ENCODE assay signal across 23 cellular contexts in the genomic region with DNA sequence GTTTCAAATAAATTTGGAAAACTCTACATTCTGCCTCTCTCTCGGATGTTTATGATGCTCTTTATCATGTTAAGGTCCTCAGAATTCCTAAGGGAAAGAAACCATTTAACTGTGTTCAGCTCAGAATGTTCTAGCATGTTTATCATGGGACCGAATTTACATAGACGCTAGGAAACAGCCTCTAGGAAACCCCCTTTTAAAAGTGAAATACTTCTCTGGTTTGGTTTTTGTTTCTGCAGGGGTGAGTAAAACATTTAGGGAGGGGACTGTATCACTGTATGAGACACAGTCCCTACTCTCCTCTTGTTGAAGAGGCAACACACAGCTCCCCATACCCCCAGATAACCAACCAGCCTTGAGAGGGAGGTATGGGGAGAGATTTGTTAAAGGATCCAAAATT.
A peak's percentile ranks its signal among the peaks of the same experiment; 100 is the strongest.
DNase-seq lines count a peak whose midpoint lies in the region; ATAC-seq and TF ChIP-seq lines count a peak whose summit lies in the region.
"Had no signal": no experiment of that assay in that cellular context is flagged by ENCODE, and none has a peak within 500 bp of the region (broad histone marks: within the 10 kb centered on the region; RNA-seq: fewer than 3 reads in every experiment).

No MANE protein-coding gene starts in this region.

- H3K27ac Mint-ChIP-seq in activated CD4-positive, alpha-beta T cell treated with anti-CD3 and anti-CD28 coated beads for 36 hours = peak overlapping the region; percentile 26
- H3K27ac Mint-ChIP-seq in activated naive CD8-positive, alpha-beta T cell treated with anti-CD3 and anti-CD28 coated beads, Interleukin-2, amount 50 U/mL, for 24 hours = no peak overlapping the region
- no peak overlapping the region for H3K27ac Mint-ChIP-seq in activated CD8-positive, alpha-beta memory T cell treated with anti-CD3 and anti-CD28 coated beads, Interleukin-2, amount 10 ng/mL, durations not matched to agents 7 days and 5 days
- H3K27ac Mint-ChIP-seq: activated CD4-positive, alpha-beta T cell treated with anti-CD3 and anti-CD28 coated beads, Interleukin-2, amount 10 ng/mL, durations not matched to agents 7 days and 5 days; B cell had no signal

- WGBS in upper lobe of left lung, 2 donors = 86 to 89% methylated on average over 3 of the region's 3 CpGs

- peak; percentile 88 for ATAC-seq in activated CD4-positive, alpha-beta T cell treated with anti-CD3 and anti-CD28 coated beads for 36 hours
- ATAC-seq in GM19035 (IDR thresholded peaks at IDR 0.05; ENCODE audit: unreplicated experiment) (peak; percentile 68), HG02852 (IDR thresholded peaks at IDR 0.05; ENCODE audit: unreplicated experiment) (peak; percentile 69), upper lobe of left lung (ENCODE audit: low FRiP score in 2 of 2) (no peak)
- peak; percentile 61 for ATAC-seq in activated naive CD8-positive, alpha-beta T cell treated with anti-CD3 and anti-CD28 coated beads, Interleukin-2, amount 50 U/mL, for 24 hours
- ATAC-seq in activated CD8-positive, alpha-beta memory T cell treated with anti-CD3 and anti-CD28 coated beads, Interleukin-2, amount 10 ng/mL, durations not matched to agents 7 days and 5 days = no peak
- ATAC-seq: esophagus mucosa, left colon had no signal

- H3K4me3 Mint-ChIP-seq in activated CD4-positive, alpha-beta T cell treated with anti-CD3 and anti-CD28 coated beads for 36 hours = no peak overlapping the region
- no peak overlapping the region for H3K4me3 Mint-ChIP-seq in activated naive CD8-positive, alpha-beta T cell treated with anti-CD3 and anti-CD28 coated beads, Interleukin-2, amount 50 U/mL, for 24 hours
- no peak overlapping the region for H3K4me3 Mint-ChIP-seq in activated CD8-positive, alpha-beta memory T cell treated with anti-CD3 and anti-CD28 coated beads, Interleukin-2, amount 10 ng/mL, durations not matched to agents 7 days and 5 days
- H3K4me3 Mint-ChIP-seq: activated CD4-positive, alpha-beta T cell treated with anti-CD3 and anti-CD28 coated beads, Interleukin-2, amount 10 ng/mL, durations not matched to agents 7 days and 5 days; B cell; neural progenitor cell had no signal

- no peak overlapping the region for H3K27ac ChIP-seq in upper lobe of left lung
- H3K27ac ChIP-seq: cardiac muscle cell, neural progenitor cell, SK-N-MC, thyroid gland had no signal

- no peak for TF ChIP-seq POLR2A in upper lobe of left lung (IDR thresholded peaks at IDR 0.05)

- CTCF ChIA-PET in activated CD4-positive, alpha-beta T cell treated with anti-CD3 and anti-CD28 coated beads for 36 hours (lab: Charles Lee) = interaction anchor here (0.6 to 1.4 kb wide), 3 partner anchors 22 to 184 kb away, joined by 3 to 4 read pairs (median 3); no protein-coding TSS in a partner anchor
- CTCF ChIA-PET in activated CD8-positive, alpha-beta memory T cell treated with anti-CD3 and anti-CD28 coated beads, Interleukin-2, amount 10 ng/mL, durations not matched to agents 7 days and 5 days (lab: Charles Lee) = interaction anchor here (0.9 kb wide), 1 partner anchor 23 kb away, joined by 3 read pairs; no protein-coding TSS in a partner anchor

- DNase-seq in activated CD4-positive, alpha-beta T cell treated with anti-CD3 and anti-CD28 coated beads for 36 hours = no peak
- no peak for DNase-seq in activated CD4-positive, alpha-beta T cell treated with anti-CD3 and anti-CD28 coated beads for 4 hours
- DNase-seq in activated naive CD8-positive, alpha-beta T cell treated with anti-CD3 and anti-CD28 coated beads, Interleukin-2, amount 50 U/mL, for 24 hours = no peak
- DNase-seq in kidney tubule cell (ENCODE audit: low spot score) (no peak), upper lobe of left lung (no peak)
- DNase-seq in activated CD8-positive, alpha-beta memory T cell treated with anti-CD3 and anti-CD28 coated beads, Interleukin-2, amount 10 ng/mL, durations not matched to agents 7 days and 5 days = no peak
- DNase-seq: 8988T; activated CD4-positive, alpha-beta T cell treated with anti-CD3 and anti-CD28 coated beads, Interleukin-2, amount 10 ng/mL, durations not matched to agents 7 days and 5 days; amniotic stem cell; Calu3; left colon; midbrain; NCI-H1436; NCI-H774; T1000; thyroid gland had no signal

- intact Hi-C loops in activated CD4-positive, alpha-beta T cell treated with anti-CD3 and anti-CD28 coated beads for 36 hours (cut with DNase I, micrococcal nuclease) = no loop called here

- no peaks in the 10 kb centered on the region for H3K4me1 ChIP-seq in upper lobe of left lung
- H3K4me1 ChIP-seq: neural progenitor cell had no signal

- no peaks in the 10 kb centered on the region for H3K27me3 ChIP-seq in upper lobe of left lung
- H3K27me3 ChIP-seq: cardiac muscle cell, neural progenitor cell, thyroid gland had no signal

- no peaks in the 10 kb centered on the region for H3K36me3 ChIP-seq in upper lobe of left lung
- H3K36me3 ChIP-seq: cardiac muscle cell, neural progenitor cell, thyroid gland had no signal

- no peak for TF ChIP-seq EP300 in upper lobe of left lung (IDR thresholded peaks at IDR 0.05)

- H3K9me3 ChIP-seq in upper lobe of left lung = no peaks in the 10 kb centered on the region
- H3K9me3 ChIP-seq: thyroid gland had no signal

- no peaks in the 10 kb centered on the region for H3K27me3 Mint-ChIP-seq in activated CD4-positive, alpha-beta T cell treated with anti-CD3 and anti-CD28 coated beads for 36 hours
- H3K27me3 Mint-ChIP-seq in activated naive CD8-positive, alpha-beta T cell treated with anti-CD3 and anti-CD28 coated beads, Interleukin-2, amount 50 U/mL, for 24 hours = peaks cover 2% of the 10 kb centered on the region
- H3K27me3 Mint-ChIP-seq in activated CD8-positive, alpha-beta memory T cell treated with anti-CD3 and anti-CD28 coated beads, Interleukin-2, amount 10 ng/mL, durations not matched to agents 7 days and 5 days = no peaks in the 10 kb centered on the region
- H3K27me3 Mint-ChIP-seq: activated CD4-positive, alpha-beta T cell treated with anti-CD3 and anti-CD28 coated beads, Interleukin-2, amount 10 ng/mL, durations not matched to agents 7 days and 5 days; B cell had no signal

- no peaks in the 10 kb centered on the region for H3K36me3 Mint-ChIP-seq in activated CD4-positive, alpha-beta T cell treated with anti-CD3 and anti-CD28 coated beads for 36 hours (ENCODE audit: low read depth)
- no peaks in the 10 kb centered on the region for H3K36me3 Mint-ChIP-seq in activated naive CD8-positive, alpha-beta T cell treated with anti-CD3 and anti-CD28 coated beads, Interleukin-2, amount 50 U/mL, for 24 hours (ENCODE audit: low read depth)
- no peaks in the 10 kb centered on the region for H3K36me3 Mint-ChIP-seq in activated CD8-positive, alpha-beta memory T cell treated with anti-CD3 and anti-CD28 coated beads, Interleukin-2, amount 10 ng/mL, durations not matched to agents 7 days and 5 days
- H3K36me3 Mint-ChIP-seq: neural progenitor cell had no signal

- H3K4me3 ChIP-seq in upper lobe of left lung = no peak overlapping the region
- H3K4me3 ChIP-seq: cardiac muscle cell, neural progenitor cell, SK-N-MC, thyroid gland had no signal

- H3K9me3 Mint-ChIP-seq in activated CD4-positive, alpha-beta T cell treated with anti-CD3 and anti-CD28 coated beads for 36 hours (ENCODE audit: low read depth) = no peaks in the 10 kb centered on the region
- no peaks in the 10 kb centered on the region for H3K9me3 Mint-ChIP-seq in activated naive CD8-positive, alpha-beta T cell treated with anti-CD3 and anti-CD28 coated beads, Interleukin-2, amount 50 U/mL, for 24 hours
- H3K9me3 Mint-ChIP-seq in activated CD8-positive, alpha-beta memory T cell treated with anti-CD3 and anti-CD28 coated beads, Interleukin-2, amount 10 ng/mL, durations not matched to agents 7 days and 5 days (ENCODE audit: low read depth) = no peaks in the 10 kb centered on the region
- H3K9me3 Mint-ChIP-seq: activated CD4-positive, alpha-beta T cell treated with anti-CD3 and anti-CD28 coated beads, Interleukin-2, amount 10 ng/mL, durations not matched to agents 7 days and 5 days had no signal

- POLR2A ChIA-PET in activated CD4-positive, alpha-beta T cell treated with anti-CD3 and anti-CD28 coated beads for 36 hours (lab: Charles Lee) = no interaction called here

- peaks cover 23% of the 10 kb centered on the region for H3K4me1 Mint-ChIP-seq in activated CD4-positive, alpha-beta T cell treated with anti-CD3 and anti-CD28 coated beads for 36 hours
- peaks cover 23% of the 10 kb centered on the region for H3K4me1 Mint-ChIP-seq in activated naive CD8-positive, alpha-beta T cell treated with anti-CD3 and anti-CD28 coated beads, Interleukin-2, amount 50 U/mL, for 24 hours
- H3K4me1 Mint-ChIP-seq in activated CD8-positive, alpha-beta memory T cell treated with anti-CD3 and anti-CD28 coated beads, Interleukin-2, amount 10 ng/mL, durations not matched to agents 7 days and 5 days = peaks cover 11% of the 10 kb centered on the region

- no peak for TF ChIP-seq CTCF in upper lobe of left lung (IDR thresholded peaks at IDR 0.05)

Comparison
In these comparisons a context has a peak if more than half of its experiments do, and no peak if none do; other contexts are left out.
1. ATAC-seq: peak in activated CD4-positive, alpha-beta T cell treated with anti-CD3 and anti-CD28 coated beads for 36 hours (single experiment), GM19035 (single experiment), HG02852 (single experiment) and activated naive CD8-positive, alpha-beta T cell treated with anti-CD3 and anti-CD28 coated beads, Interleukin-2, amount 50 U/mL, for 24 hours (single experiment); none in upper lobe of left lung (0 of 2) and activated CD8-positive, alpha-beta memory T cell treated with anti-CD3 and anti-CD28 coated beads, Interleukin-2, amount 10 ng/mL, durations not matched to agents 7 days and 5 days (single experiment).